8 cellular contexts compared by ENCODE assay signal in genomic region chr14:103607039-103607668, GRCh38. TPM values are rescaled to one million over a fixed set of nuclear protein-coding genes. Genes with fewer than 3 reads are reported as not detected.
DNase-seq lines count a peak whose midpoint lies in the region; ATAC-seq and TF ChIP-seq lines count a peak whose summit lies in the region.

No MANE protein-coding gene starts in this region.

- peak; percentile 93 to 96 for DNase-seq in HL-60 (ENCODE audit: low read depth in 1 of 2, low spot score in 1 of 2)
- DNase-seq in OCI-M1 (lab: John Stamatoyannopoulos, UW) = peak; percentile 89
- peak; percentile 28 for DNase-seq in activated T-helper 1 cell treated with Interleukin-2 at 50 U/mL for 16 hours (ENCODE audit: low read depth)
- peak; percentile 93 to 96 for DNase-seq in fibroblast of lung (ENCODE audit: low read depth in 2 of 2)
- DNase-seq in naive thymus-derived CD8-positive, alpha-beta T cell = peak in 9 of 10 donors; percentile 27 to 78 (median 47)
- peak; percentile 71 for DNase-seq in testis

- H3K4me3 Mint-ChIP-seq in naive thymus-derived CD8-positive, alpha-beta T cell = peak overlapping the region; percentile 64 to 90 (median 86)

- ATAC-seq in GM19023 (IDR thresholded peaks at IDR 0.05; ENCODE audit: unreplicated experiment) = peak; percentile 67
- peak; percentile 86 to 87 for ATAC-seq in naive thymus-derived CD8-positive, alpha-beta T cell

- H3K27ac ChIP-seq in ACC112 (ENCODE audit: low read depth, low read length) (no peak overlapping the region), HL-60 (replicated peaks) (no peak overlapping the region), fibroblast of lung (ENCODE audit: insufficient read depth, low read length) (no peak overlapping the region), testis (no peak overlapping the region)

- peaks cover 0 to 19% (median 12%) of the 10 kb centered on the region in 9 donors for H3K9me3 Mint-ChIP-seq in naive thymus-derived CD8-positive, alpha-beta T cell

- H4K20me1 ChIP-seq in fibroblast of lung (ENCODE audit: control insufficient read depth, extremely low read depth, insufficient read depth, low read length) = no peaks in the 10 kb centered on the region

- 29 to 35% methylated on average over 18 to 25 of the region's 25 CpGs for WGBS in testis, 2 donors

- H3K27me3 ChIP-seq in ACC112 (ENCODE audit: insufficient read depth, low read length) (no peaks in the 10 kb centered on the region), HL-60 (ENCODE audit: insufficient read depth, poor library complexity, severe bottlenecking) (no peaks in the 10 kb centered on the region), fibroblast of lung (ENCODE audit: control insufficient read depth, insufficient read depth, low read length) (no peaks in the 10 kb centered on the region), testis (no peaks in the 10 kb centered on the region)

- intact Hi-C loops in testis (cut with DNase I; ENCODE audit: low total_unique reads) = no loop called here

- H2AFZ ChIP-seq in ACC112 (ENCODE audit: low read length, unreplicated experiment) (no peak overlapping the region), fibroblast of lung (ENCODE audit: low read length) (peak overlapping the region; percentile 32)

- H3K4me1 ChIP-seq in ACC112 (ENCODE audit: control insufficient read depth, insufficient read depth, low read length, unreplicated experiment) (no peaks in the 10 kb centered on the region), fibroblast of lung (ENCODE audit: control insufficient read depth, extremely low read depth, insufficient read depth, low read length) (peaks cover 10% of the 10 kb centered on the region), testis (no peaks in the 10 kb centered on the region)

- peak overlapping the region; percentile 39 to 90 (median 80) for H3K27ac Mint-ChIP-seq in naive thymus-derived CD8-positive, alpha-beta T cell

- POLR2A ChIA-PET in naive thymus-derived CD8-positive, alpha-beta T cell (lab: Charles Lee) = interaction anchor here (0.5 to 2.0 kb wide), 5 partner anchors 18 to 1571 kb away, joined by 3 to 6 read pairs (median 3); no protein-coding TSS in a partner anchor

- peak overlapping the region; percentile 57 for H3K4me3 ChIP-seq in ACC112 (ENCODE audit: low read depth, low read length)
- H3K4me3 ChIP-seq in HL-60 (replicated peaks; ENCODE audit: insufficient read depth, low read length) = peak overlapping the region; percentile 12; the same call in 1 of the 2 replicates
- peak overlapping the region in 2 of 4 experiments; percentile 9 to 22 for H3K4me3 ChIP-seq in fibroblast of lung (replicated peaks in 1 of 4; ENCODE audit: control extremely low read depth in 1 of 4, insufficient read depth in 1 of 4, low read depth in 3 of 4, low read length in 4 of 4)
- H3K4me3 ChIP-seq in testis = no peak overlapping the region

- TF ChIP-seq CTCF in HL-60 (IDR thresholded peaks at IDR 0.05; ENCODE audit: insufficient read depth, low read length) = no peak
- peak; percentile 22 to 39 for TF ChIP-seq CTCF in fibroblast of lung (conservative IDR thresholded peaks at IDR 0.05 in 1 of 2, IDR thresholded peaks at IDR 0.05 in 1 of 2; ENCODE audit: low read depth in 1 of 2, low read length in 2 of 2)
- no peak for TF ChIP-seq CTCF in testis (IDR thresholded peaks at IDR 0.05)

- peaks cover 7 to 22% (median 10%) of the 10 kb centered on the region in 5 donors for H3K27me3 Mint-ChIP-seq in naive thymus-derived CD8-positive, alpha-beta T cell

- H3K79me2 ChIP-seq in ACC112 (ENCODE audit: control insufficient read depth, insufficient read depth, low read length, unreplicated experiment) = no peaks in the 10 kb centered on the region
- H3K79me2 ChIP-seq in fibroblast of lung (ENCODE audit: control insufficient read depth, insufficient read depth, low read length) = no peaks in the 10 kb centered on the region

- peaks cover 18 to 27% (median 22%) of the 10 kb centered on the region in 4 donors for H3K4me1 Mint-ChIP-seq in naive thymus-derived CD8-positive, alpha-beta T cell

- H3K36me3 Mint-ChIP-seq in naive thymus-derived CD8-positive, alpha-beta T cell = peaks cover 0 to 11% (median 8%) of the 10 kb centered on the region in 3 donors

- H3K9me3 ChIP-seq in fibroblast of lung (ENCODE audit: control insufficient read depth, insufficient read depth, low read depth, low read length) (no peaks in the 10 kb centered on the region), testis (no peaks in the 10 kb centered on the region)

- TF ChIP-seq POLR2A in testis (IDR thresholded peaks at IDR 0.05) = no peak

- H3K36me3 ChIP-seq in ACC112 (ENCODE audit: insufficient read depth, low read length) = no peaks in the 10 kb centered on the region
- no peaks in the 10 kb centered on the region for H3K36me3 ChIP-seq in fibroblast of lung (ENCODE audit: control insufficient read depth, insufficient read depth, low read length)
- no peaks in the 10 kb centered on the region for H3K36me3 ChIP-seq in testis (ENCODE audit: low read depth, missing control alignments)

- H3K4me2 ChIP-seq in fibroblast of lung (ENCODE audit: extremely low read depth, insufficient read depth, low read length) = peak overlapping the region; percentile 66

- H3K9ac ChIP-seq in fibroblast of lung (ENCODE audit: insufficient read depth, low read length) = no peak overlapping the region

RNA-seq across cellular contexts. Expression of gene KLC1, which starts 21.9 kb away (rescaled TPM):
- total RNA-seq in fibroblast of lung (138 and 219 TPM in 2 replicates), testis (100 to 1,000 TPM; 379 to 473 TPM)
- polyA plus RNA-seq in fibroblast of lung (180 and 185 TPM in 2 replicates), testis (ENCODE audit: insufficient read depth, low read depth, low replicate concordance) (92.9 TPM)
- polyA plus RNA-seq in fibroblast of lung (2012) = 99.9 and 103 TPM in 2 replicates
- polyA minus RNA-seq in fibroblast of lung (ENCODE audit: low replicate concordance) = 26.2 and 48.7 TPM in 2 replicates
- total RNA-seq in naive thymus-derived CD8-positive, alpha-beta T cell = 100 to 1,000 TPM; 242 to 252 TPM
- 10 to 100 TPM; 50.7 to 73.3 (median 58.2) TPM for polyA plus RNA-seq in naive thymus-derived CD8-positive, alpha-beta T cell

RNA-seq across cellular contexts. Expression of gene COA8, which starts 44.4 kb away (rescaled TPM):
- total RNA-seq in fibroblast of lung = 26.4 and 32.1 TPM in 2 replicates
- polyA plus RNA-seq in fibroblast of lung = 19.4 and 25.5 TPM in 2 replicates
- polyA plus RNA-seq in fibroblast of lung (2012) = 33.6 and 41.6 TPM in 2 replicates
- polyA minus RNA-seq in fibroblast of lung (ENCODE audit: low replicate concordance) = 0.75 and 2.0 TPM in 2 replicates
- 10 to 100 TPM; 27.4 to 29.1 TPM for total RNA-seq in naive thymus-derived CD8-positive, alpha-beta T cell
- polyA plus RNA-seq in naive thymus-derived CD8-positive, alpha-beta T cell = 10 to 100 TPM; 47.3 to 72.0 (median 48.2) TPM
- total RNA-seq in testis = 10 to 100 TPM; 28.9 to 68.7 TPM
- polyA plus RNA-seq in testis (ENCODE audit: insufficient read depth, low read depth, low replicate concordance) = 152 TPM

RNA-seq across cellular contexts. Expression of gene BAG5, which starts 44.7 kb away (rescaled TPM):
- total RNA-seq in fibroblast of lung (25.8 and 28.8 TPM in 2 replicates), testis (100 to 1,000 TPM in 1 of 2 donors, 10 to 100 TPM in 1; 63.4 to 124 TPM)
- polyA plus RNA-seq in fibroblast of lung (14.3 and 14.9 TPM in 2 replicates), testis (ENCODE audit: insufficient read depth, low read depth, low replicate concordance) (202 TPM)
- polyA plus RNA-seq in fibroblast of lung (2012) = 14.6 and 15.8 TPM in 2 replicates
- 7.4 and 12.3 TPM in 2 replicates for polyA minus RNA-seq in fibroblast of lung (ENCODE audit: low replicate concordance)
- total RNA-seq in naive thymus-derived CD8-positive, alpha-beta T cell = 10 to 100 TPM; 41.1 to 46.9 TPM
- 10 to 100 TPM; 39.0 to 48.5 (median 47.5) TPM for polyA plus RNA-seq in naive thymus-derived CD8-positive, alpha-beta T cell

Comparison
In these comparisons a context has a peak if more than half of its experiments do, and no peak if none do; other contexts are left out.
1. H3K4me3 ChIP-seq: peak in ACC112 (single experiment) and HL-60 (single experiment); none in testis (0 of 2).
2. DNase-seq: peak in every context shown above with its lines; median percentile 94 in HL-60; 94 in fibroblast of lung; 89 in OCI-M1; 71 in testis; 47 in naive thymus-derived CD8-positive, alpha-beta T cell; 28 in activated T-helper 1 cell treated with Interleukin-2 at 50 U/mL for 16 hours.
3. CTCF ChIP-seq: peak in fibroblast of lung (2 of 2); none in HL-60 (single experiment) and testis (0 of 3).